9 cellular contexts compared by ENCODE assay signal in the genomic region with DNA sequence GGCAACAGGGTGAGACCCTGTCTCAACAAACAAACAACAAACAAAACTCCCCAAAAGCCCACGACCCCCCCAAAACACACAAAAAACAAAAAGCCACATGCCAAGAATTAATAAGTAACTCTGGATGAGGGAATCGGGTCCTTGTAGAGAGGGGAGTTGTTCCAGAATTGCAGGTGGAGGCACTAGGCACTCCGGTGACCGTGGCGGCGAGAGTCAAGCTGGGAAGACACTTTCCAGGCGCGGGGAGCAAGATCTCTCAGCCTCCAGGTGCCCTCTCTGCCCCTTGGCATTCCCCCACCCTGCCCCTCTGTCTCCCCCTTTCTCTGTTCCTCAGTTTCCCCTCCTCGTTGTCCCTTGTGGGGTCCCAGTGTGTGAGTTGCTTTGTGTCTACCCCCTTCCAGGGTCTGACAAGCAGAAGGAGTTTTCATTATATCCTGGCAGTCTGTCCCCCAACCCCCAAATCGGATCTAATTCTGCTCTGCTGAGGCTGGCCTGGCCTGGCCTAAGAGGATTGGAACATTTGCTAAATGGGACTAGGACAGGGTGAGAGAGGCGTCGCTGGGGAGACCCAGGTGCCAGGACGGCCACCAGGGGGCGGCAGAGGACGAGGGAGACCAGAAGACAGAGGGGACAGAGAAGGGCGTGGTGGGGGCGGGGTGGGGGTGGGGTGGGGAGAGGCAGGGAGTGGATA. TPM values are rescaled to one million over a fixed set of nuclear protein-coding genes. Genes with fewer than 3 reads are reported as not detected.
A peak's percentile ranks its signal among the peaks of the same experiment; 100 is the strongest.
DNase-seq lines count a peak whose midpoint lies in the region; ATAC-seq, FAIRE-seq and TF ChIP-seq lines count a peak whose summit lies in the region.
"Had no signal": no experiment of that assay in that cellular context is flagged by ENCODE, and none has a peak within 500 bp of the region (broad histone marks: within the 10 kb centered on the region; RNA-seq: fewer than 3 reads in every experiment).

No MANE protein-coding gene starts in this region.

- H3K36me3 ChIP-seq in CD4-positive, alpha-beta memory T cell (ENCODE audit: insufficient read depth, low read length): no peaks in the 10 kb centered on the region
- no peaks in the 10 kb centered on the region for H3K36me3 ChIP-seq in tibial artery

- H3K4me1 Mint-ChIP-seq in CD4-positive, alpha-beta memory T cell: no peaks in the 10 kb centered on the region
- H3K4me1 Mint-ChIP-seq: IgD-negative memory B cell had no signal

- no peak overlapping the region for H3K27ac ChIP-seq in CD4-positive, alpha-beta memory T cell (ENCODE audit: low read depth, low read length)
- H3K27ac ChIP-seq in tibial artery: no peak overlapping the region

- peaks cover 8 to 11% of the 10 kb centered on the region in 2 donors for H3K27me3 Mint-ChIP-seq in CD4-positive, alpha-beta memory T cell

- POLR2A ChIA-PET in CD4-positive, alpha-beta memory T cell (lab: Charles Lee; ENCODE audit: partially characterized antibody): no interaction called here

- H3K27me3 ChIP-seq in CD4-positive, alpha-beta memory T cell (ENCODE audit: insufficient read depth, low read length): no peaks in the 10 kb centered on the region
- peaks cover 0 to 8% of the 10 kb centered on the region in 2 donors for H3K27me3 ChIP-seq in tibial artery

- TF ChIP-seq CTCF in fibroblast of the aortic adventitia (IDR thresholded peaks at IDR 0.05; ENCODE audit: insufficient read depth, low read length): peak; percentile 71
- no peak for TF ChIP-seq CTCF in omental fat pad (IDR thresholded peaks at IDR 0.05)
- peak; percentile 45 to 59 for TF ChIP-seq CTCF in tibial artery (IDR thresholded peaks at IDR 0.05)

- no peak overlapping the region for H3K4me3 Mint-ChIP-seq in CD4-positive, alpha-beta memory T cell
- H3K4me3 Mint-ChIP-seq: IgD-negative memory B cell had no signal

- no peak for FAIRE-seq in RCC 7860 (lab: Jason Lieb, UNC)

- CTCF ChIA-PET in CD4-positive, alpha-beta memory T cell (lab: Charles Lee; ENCODE audit: partially characterized antibody): interaction anchor here (1.0 kb wide), 1 partner anchor 42 kb away, joined by 3 read pairs; no protein-coding TSS in a partner anchor

- no peaks in the 10 kb centered on the region for H3K9me3 Mint-ChIP-seq in CD4-positive, alpha-beta memory T cell
- H3K9me3 Mint-ChIP-seq: IgD-negative memory B cell had no signal

- peak overlapping the region in 1 of 7 donors; percentile 54 for H3K27ac Mint-ChIP-seq in CD4-positive, alpha-beta memory T cell
- H3K27ac Mint-ChIP-seq: IgD-negative memory B cell had no signal

- H3K4me1 ChIP-seq in CD4-positive, alpha-beta memory T cell (ENCODE audit: insufficient read depth, low read length): no peaks in the 10 kb centered on the region
- no peaks in the 10 kb centered on the region for H3K4me1 ChIP-seq in tibial artery

- H3K36me3 Mint-ChIP-seq in CD4-positive, alpha-beta memory T cell: no peaks in the 10 kb centered on the region
- H3K36me3 Mint-ChIP-seq: IgD-negative memory B cell had no signal

- intact Hi-C loops in CD4-positive, alpha-beta memory T cell (cut with micrococcal nuclease): loop anchor here (1.0 kb wide), 1 partner anchor 50 kb away; no protein-coding TSS in a partner anchor
- intact Hi-C loops in tibial artery (cut with DNase I; ENCODE audit: low total_unique reads): no loop called here

- ATAC-seq in HG02759 (IDR thresholded peaks at IDR 0.05; ENCODE audit: unreplicated experiment): peak; percentile 47
- no peak for ATAC-seq in omental fat pad (ENCODE audit: low FRiP score)
- no peak for ATAC-seq in GM21360 (IDR thresholded peaks at IDR 0.05; ENCODE audit: unreplicated experiment)

- DNase-seq in CD4-positive, alpha-beta memory T cell: peak; percentile 53 to 59 (median 58)
- DNase-seq in RCC 7860 (ENCODE audit: low spot score) (peak; percentile 19), activated T-helper 1 cell treated with Interleukin-2 at 50 U/mL for 16 hours (ENCODE audit: low read depth) (peak; percentile 52), fibroblast of the aortic adventitia (ENCODE audit: low read depth) (peak; percentile 39), omental fat pad (ENCODE audit: low spot score) (peak; percentile 73), tibial artery (peak in 1 of 2 donors; percentile 60)

- H3K9me3 ChIP-seq in CD4-positive, alpha-beta memory T cell (ENCODE audit: control insufficient read depth in 1 of 2, low read length in 2 of 2): no peaks in the 10 kb centered on the region
- no peaks in the 10 kb centered on the region for H3K9me3 ChIP-seq in tibial artery

- H3K4me3 ChIP-seq in CD4-positive, alpha-beta memory T cell (ENCODE audit: low read length in 2 of 2): no peak overlapping the region
- no peak overlapping the region for H3K4me3 ChIP-seq in fibroblast of the aortic adventitia (ENCODE audit: low read depth, low read length)
- no peak overlapping the region for H3K4me3 ChIP-seq in tibial artery

RNA-seq across cellular contexts. Expression of a gene that starts 8.3 kb away (rescaled TPM):
- not detected for total RNA-seq in CD4-positive, alpha-beta memory T cell
- not detected for polyA plus RNA-seq in CD4-positive, alpha-beta memory T cell
- total RNA-seq in fibroblast of the aortic adventitia (ENCODE audit: low replicate concordance) (not detected in 2 replicates), omental fat pad (not detected)
- polyA plus RNA-seq: IgD-negative memory B cell had no signal

RNA-seq across cellular contexts. Expression of a gene that starts 9.1 kb away (rescaled TPM):
- not detected for total RNA-seq in CD4-positive, alpha-beta memory T cell
- not detected for polyA plus RNA-seq in CD4-positive, alpha-beta memory T cell
- total RNA-seq in fibroblast of the aortic adventitia (ENCODE audit: low replicate concordance) (not detected in 2 replicates), omental fat pad (not detected)
- polyA plus RNA-seq: IgD-negative memory B cell had no signal

RNA-seq across cellular contexts. Expression of a gene that starts 34.9 kb away (rescaled TPM):
- 100 to 1,000 TPM; 116 to 122 TPM for total RNA-seq in CD4-positive, alpha-beta memory T cell
- polyA plus RNA-seq in CD4-positive, alpha-beta memory T cell: 100 to 1,000 TPM; 350 to 352 TPM
- 62.9 and 154 TPM in 2 replicates for total RNA-seq in fibroblast of the aortic adventitia (ENCODE audit: low replicate concordance)
- total RNA-seq in omental fat pad: 100 to 1,000 TPM; 198 to 420 (median 334) TPM

RNA-seq across cellular contexts. Expression of a gene that starts 45.6 kb away (rescaled TPM):
- total RNA-seq in CD4-positive, alpha-beta memory T cell: not detected
- polyA plus RNA-seq in CD4-positive, alpha-beta memory T cell: not detected
- total RNA-seq in fibroblast of the aortic adventitia (ENCODE audit: low replicate concordance) (not detected in 2 replicates), omental fat pad (not detected)
- polyA plus RNA-seq: IgD-negative memory B cell had no signal

Comparison
In these comparisons a context has a peak if more than half of its experiments do, and no peak if none do; other contexts are left out.
1. CTCF ChIP-seq: peak in fibroblast of the aortic adventitia (single experiment) and tibial artery (2 of 2); none in omental fat pad (0 of 3).